Comparison of ENCODE assay signal across 8 cellular contexts in the genomic region with DNA sequence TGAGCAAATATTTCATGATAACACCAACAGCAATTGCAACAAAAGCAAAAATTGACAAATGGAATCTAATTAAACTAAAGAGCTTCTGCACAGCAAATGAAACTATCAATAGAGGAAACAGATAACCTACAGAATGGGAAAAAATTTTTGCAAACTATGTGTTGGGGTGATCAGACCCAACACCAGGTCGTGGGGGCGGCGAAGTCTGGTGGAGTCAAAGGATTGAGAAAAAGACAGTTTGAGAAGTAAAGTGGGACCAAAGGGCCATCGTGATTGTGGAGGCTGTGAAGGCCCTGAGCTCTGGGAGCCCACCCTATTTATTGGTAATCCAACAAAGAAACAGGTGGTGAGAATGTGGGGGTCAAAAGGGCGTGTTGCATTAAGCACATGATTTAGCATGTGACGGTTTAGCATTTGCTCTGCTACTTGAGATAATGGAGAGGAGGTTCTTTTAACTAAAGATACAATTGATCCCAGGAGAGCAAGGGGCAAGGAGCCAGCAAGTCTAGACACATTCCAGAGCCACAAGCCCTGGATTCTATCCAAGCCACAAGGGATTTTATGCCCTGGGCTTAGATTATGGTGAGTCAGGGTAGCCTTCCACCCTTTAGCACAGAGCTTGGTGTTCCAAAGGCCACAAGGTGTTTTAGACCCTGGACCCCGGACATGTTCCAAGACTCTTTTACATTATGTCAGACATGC.
DNase-seq lines count a peak whose midpoint lies in the region; FAIRE-seq and TF ChIP-seq lines count a peak whose summit lies in the region.
"Not testable (repeated sequence)": the region's sequence is repeated elsewhere in the genome, so short reads cannot be mapped to it uniquely, and the experiment has no call there.

No MANE protein-coding gene starts in this region.

- not testable (repeated sequence) for H2AFZ ChIP-seq in astrocyte (ENCODE audit: low read depth, low read length)

- H3K9me3 ChIP-seq in HEK293 (ENCODE audit: control insufficient read depth, insufficient read depth, low read depth, low read length); astrocyte (ENCODE audit: insufficient read depth, low read depth, low read length); transverse colon: not testable (repeated sequence)

- not testable (repeated sequence) for H3K79me2 ChIP-seq in astrocyte (ENCODE audit: insufficient read depth, low read length)

- peaks cover 38% of the 10 kb centered on the region for H3K4me1 Mint-ChIP-seq in astrocyte (ENCODE audit: low read depth, unreplicated experiment)

- not testable (repeated sequence) for H3K4me2 ChIP-seq in astrocyte (ENCODE audit: low read length)

- H3K27me3 Mint-ChIP-seq in astrocyte (ENCODE audit: low read depth, unreplicated experiment): not testable (repeated sequence)

- not testable (repeated sequence) for TF ChIP-seq POLR2A in transverse colon (IDR thresholded peaks at IDR 0.05)

- not testable (repeated sequence) for TF ChIP-seq CTCF in HEK293 (tag by site-specific recombination; IDR thresholded peaks at IDR 0.05); astrocyte (IDR thresholded peaks at IDR 0.05; ENCODE audit: insufficient read depth, low read depth, low read length); choroid plexus epithelial cell (conservative IDR thresholded peaks at IDR 0.05; ENCODE audit: low read depth, low read length); transverse colon (IDR thresholded peaks at IDR 0.05)

- peak overlapping the region; percentile 56 for H3K27ac Mint-ChIP-seq in astrocyte (ENCODE audit: unreplicated experiment)

- not testable (repeated sequence) for H3K4me3 ChIP-seq in HEK293 (ENCODE audit: low read depth, low read length); astrocyte (ENCODE audit: insufficient read depth, low read depth, low read length); choroid plexus epithelial cell (ENCODE audit: low read depth, low read length); transverse colon

- in situ Hi-C loops in transverse colon (cut with MboI; ENCODE audit: low pct_ligation_motif_present in 1 of 4, low pct_unique_long_range_greater_than_20kb in 1 of 4, low sequenced_read_pairs in 3 of 4): not testable (repeated sequence)

- H3K36me3 ChIP-seq in HEK293 (ENCODE audit: control insufficient read depth in 2 of 2, insufficient read depth in 1 of 2, low read length in 2 of 2); astrocyte (ENCODE audit: insufficient read depth, low read length); transverse colon: not testable (repeated sequence)

- H3K4me1 ChIP-seq in HEK293 (ENCODE audit: control insufficient read depth, insufficient read depth, low read length): not testable (repeated sequence)
- peaks cover 17% of the 10 kb centered on the region for H3K4me1 ChIP-seq in astrocyte (ENCODE audit: insufficient read depth, low read length)
- H3K4me1 ChIP-seq in transverse colon: peaks cover 8 to 15% (median 11%) of the 10 kb centered on the region in 4 donors

- DNase-seq in COLO668 (lab: John Stamatoyannopoulos, UW; ENCODE audit: unreplicated experiment): peak; percentile 8
- DNase-seq in NCI-H2171 treated with DMSO at 0.1 percent for 48 hours (lab: John Stamatoyannopoulos, UW): peak; percentile 73
- peak; percentile 61 for DNase-seq in RPMI7951 (ENCODE audit: low read depth)
- peak; percentile 43 for DNase-seq in astrocyte (ENCODE audit: low read depth)
- DNase-seq in choroid plexus epithelial cell (ENCODE audit: low read depth): peak; percentile 53
- DNase-seq in islet precursor cell: peak; percentile 61
- peak; percentile 11 for DNase-seq in transverse colon

- not testable (repeated sequence) for TF ChIP-seq EP300 in transverse colon (IDR thresholded peaks at IDR 0.05; ENCODE audit: low read depth)

- not testable (repeated sequence) for FAIRE-seq in astrocyte (lab: Jason Lieb, UNC)

- H3K27ac ChIP-seq in HEK293 (ENCODE audit: extremely low read depth, low read depth, low read length); astrocyte (ENCODE audit: low read depth, low read length); transverse colon: not testable (repeated sequence)

- not testable (repeated sequence) for H3K9me3 Mint-ChIP-seq in astrocyte (ENCODE audit: unreplicated experiment)

- CTCF ChIA-PET in HEK293 (lab: Yijun Ruan, JAX): interaction anchor here (0.6 to 1.3 kb wide), 2 partner anchors 53 to 90 kb away, joined by 3 read pairs; no protein-coding TSS in a partner anchor

- H3K27me3 ChIP-seq in astrocyte (ENCODE audit: insufficient read depth, low read length); transverse colon: not testable (repeated sequence)

- H3K4me3 Mint-ChIP-seq in astrocyte (ENCODE audit: unreplicated experiment): not testable (repeated sequence)

- POLR2A ChIA-PET in HEK293 (lab: Yijun Ruan, JAX): not testable (repeated sequence)

- H3K36me3 Mint-ChIP-seq in astrocyte (ENCODE audit: low read depth, unreplicated experiment): not testable (repeated sequence)

- WGBS in transverse colon (ENCODE audit: low coverage in 1 of 2), 2 donors: 86 to 87% methylated on average over 7 of the region's 7 CpGs

- intact Hi-C loops in transverse colon (cut with DNase I; ENCODE audit: low total_unique reads): not testable (repeated sequence)

- H3K9ac ChIP-seq in astrocyte (ENCODE audit: low read length): not testable (repeated sequence)

- H4K20me1 ChIP-seq in astrocyte (ENCODE audit: insufficient read depth, low read length): not testable (repeated sequence)

TF ChIP-seq in HEK293, 187 proteins besides CTCF, POLR2A, EP300 and RAD21:
- TF ChIP-seq WT1 (tag by site-specific recombination; IDR thresholded peaks at IDR 0.05): 0 out of 2 replicates have a peak, but pooled peaks have one; percentile 13

Comparison
In these comparisons a context has a peak if more than half of its experiments do, and no peak if none do; other contexts are left out.
1. DNase-seq: peak in every context shown above with its lines; median percentile 73 in NCI-H2171 treated with DMSO at 0.1 percent for 48 hours; 61 in RPMI7951; 61 in islet precursor cell; 53 in choroid plexus epithelial cell; 43 in astrocyte; 11 in transverse colon; 8 in COLO668.